ENCODE assay signal across 8 cellular contexts in the genomic region with DNA sequence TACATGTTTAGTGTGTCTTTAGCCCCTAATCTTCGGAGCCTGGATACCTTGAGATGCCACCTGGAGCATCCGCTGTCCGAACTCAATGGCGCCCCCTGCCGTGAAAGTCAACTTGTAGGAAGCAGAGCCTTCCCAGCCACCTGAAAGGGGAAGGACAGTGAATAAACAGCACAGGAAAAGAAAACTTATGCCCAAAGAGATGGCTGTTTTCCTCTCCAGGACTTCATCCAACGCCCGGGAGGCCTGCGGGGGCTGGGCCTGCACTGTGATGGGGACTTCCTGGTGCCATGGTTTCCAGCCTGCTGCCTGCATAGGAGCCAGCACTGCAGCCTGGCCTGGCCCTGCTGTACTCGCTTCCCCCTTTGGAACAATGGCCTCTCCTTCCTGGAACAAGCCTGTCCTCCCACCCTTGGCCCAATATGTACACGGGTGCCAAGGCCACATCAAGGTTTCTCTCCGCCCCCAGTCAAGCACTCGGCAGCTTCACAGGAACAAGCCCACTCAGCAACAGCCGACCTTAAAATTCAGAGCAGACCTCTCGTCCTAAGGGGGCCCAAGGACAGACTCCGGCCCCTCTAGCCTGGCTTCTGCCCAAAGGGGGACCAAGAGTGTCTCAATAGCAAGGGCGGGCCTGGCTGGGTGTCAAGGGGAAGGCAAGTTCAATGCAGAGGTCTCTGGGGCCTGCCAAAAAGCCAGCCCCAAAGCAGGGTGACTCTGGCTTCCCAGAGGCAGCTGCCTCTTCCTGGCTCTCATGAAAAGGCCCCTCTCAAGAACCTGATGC. TPM values are rescaled to one million over a fixed set of nuclear protein-coding genes. Genes with fewer than 3 reads are reported as not detected.
DNase-seq lines count a peak whose midpoint lies in the region; ATAC-seq and TF ChIP-seq lines count a peak whose summit lies in the region.

No MANE protein-coding gene starts in this region.

- no peak for TF ChIP-seq EP300 in esophagus muscularis mucosa (IDR thresholded peaks at IDR 0.05)
- TF ChIP-seq EP300 in suprapubic skin (IDR thresholded peaks at IDR 0.05): no peak

- peaks cover 91 to 96% (median 93%) of the 10 kb centered on the region in 4 donors for H3K4me1 ChIP-seq in esophagus muscularis mucosa
- peaks cover 38 to 52% of the 10 kb centered on the region in 2 experiments for H3K4me1 ChIP-seq in neutrophil (ENCODE audit: control insufficient read depth in 1 of 2, insufficient read depth in 1 of 2, low read depth in 1 of 2, low read length in 1 of 2)
- peaks cover 78% of the 10 kb centered on the region for H3K4me1 ChIP-seq in suprapubic skin

- TF ChIP-seq POLR2A in esophagus muscularis mucosa (IDR thresholded peaks at IDR 0.05; ENCODE audit: low read depth): no peak
- TF ChIP-seq POLR2A in suprapubic skin (IDR thresholded peaks at IDR 0.05): no peak

- WGBS in esophagus muscularis mucosa: 46% methylated on average over 16 of the region's 16 CpGs
- WGBS in suprapubic skin: 21% methylated on average over 14 of the region's 16 CpGs

- peak overlapping the region; percentile 39 to 71 (median 54) for H3K27ac ChIP-seq in esophagus muscularis mucosa (replicated peaks in 1 of 4)
- peak overlapping the region; percentile 98 for H3K27ac ChIP-seq in neutrophil
- peak overlapping the region; percentile 9 for H3K27ac ChIP-seq in suprapubic skin

- H3K36me3 ChIP-seq in esophagus muscularis mucosa: peaks cover 50 to 74% (median 70%) of the 10 kb centered on the region in 4 donors
- peaks cover 76% of the 10 kb centered on the region for H3K36me3 ChIP-seq in neutrophil
- H3K36me3 ChIP-seq in suprapubic skin: peaks cover 61% of the 10 kb centered on the region

- H3K4me3 ChIP-seq in esophagus muscularis mucosa (no peak overlapping the region), neutrophil (ENCODE audit: low read depth in 1 of 2, low read length in 1 of 2) (no peak overlapping the region), suprapubic skin (no peak overlapping the region)

- no peaks in the 10 kb centered on the region for H3K27me3 ChIP-seq in esophagus muscularis mucosa
- no peaks in the 10 kb centered on the region for H3K27me3 ChIP-seq in neutrophil
- H3K27me3 ChIP-seq in suprapubic skin: no peaks in the 10 kb centered on the region

- DNase-seq in NCI-H2107 treated with DMSO at 0.1 percent for 48 hours (lab: John Stamatoyannopoulos, UW; ENCODE audit: unreplicated experiment) (peak; percentile 48), NCI-H2107 (lab: John Stamatoyannopoulos, UW) (no peak), NCI-H82 treated with DMSO at 0.1 percent for 48 hours (lab: John Stamatoyannopoulos, UW; ENCODE audit: unreplicated experiment) (peak; percentile 57), esophagus muscularis mucosa (ENCODE audit: extremely low spot score) (no peak), suprapubic skin (ENCODE audit: low spot score in 2 of 2) (peak in 1 of 2 donors; percentile 86)
- DNase-seq in activated CD8-positive, alpha-beta memory T cell treated with anti-CD3 and anti-CD28 coated beads, Interleukin-2, amount 50 U/mL, for 48 hours: peak; percentile 96

- intact Hi-C loops in esophagus muscularis mucosa (cut with DNase I): loop anchor here (5.0 kb wide), 1 partner anchor 34 kb away; no protein-coding TSS in a partner anchor

- no peak for ATAC-seq in GM21515 (IDR thresholded peaks at IDR 0.05; ENCODE audit: unreplicated experiment)

- TF ChIP-seq CTCF in esophagus muscularis mucosa (IDR thresholded peaks at IDR 0.05) (peak; percentile 53 to 70 (median 55)), neutrophil (IDR thresholded peaks at IDR 0.05) (peak; percentile 75), suprapubic skin (IDR thresholded peaks at IDR 0.05) (peak; percentile 57 to 74)

- no peaks in the 10 kb centered on the region for H3K9me3 ChIP-seq in esophagus muscularis mucosa
- peaks cover 14% of the 10 kb centered on the region for H3K9me3 ChIP-seq in neutrophil
- H3K9me3 ChIP-seq in suprapubic skin: no peaks in the 10 kb centered on the region

RNA-seq across cellular contexts. Expression of a gene that starts 4.5 kb away (rescaled TPM):
- total RNA-seq in esophagus muscularis mucosa (1 to 10 TPM; 5.9 to 10.0 (median 9.0) TPM), suprapubic skin (10 to 100 TPM in 1 of 4 donors, 1 to 10 TPM in 3; 5.2 to 21.0 (median 7.2) TPM)

RNA-seq across cellular contexts. Expression of a gene that starts 6.4 kb away (rescaled TPM):
- total RNA-seq in esophagus muscularis mucosa: 10 to 100 TPM; 48.2 to 95.8 (median 85.2) TPM
- 10 to 100 TPM; 64.9 to 99.4 (median 76.9) TPM for total RNA-seq in suprapubic skin

RNA-seq across cellular contexts. Expression of a gene that starts 29.7 kb away (rescaled TPM):
- 100 to 1,000 TPM in 1 of 4 donors, 10 to 100 TPM in 3; 67.8 to 147 (median 81.9) TPM for total RNA-seq in esophagus muscularis mucosa
- 10 to 100 TPM; 22.8 to 43.1 (median 27.7) TPM for total RNA-seq in suprapubic skin

RNA-seq across cellular contexts. Expression of a gene that starts 48.0 kb away (rescaled TPM):
- total RNA-seq in esophagus muscularis mucosa (10 to 100 TPM; 13.3 to 36.4 (median 27.4) TPM), suprapubic skin (10 to 100 TPM; 22.5 to 44.6 (median 32.1) TPM)

RNA-seq across cellular contexts. Expression of a gene that starts 56.0 kb away (rescaled TPM):
- 10 to 100 TPM; 32.5 to 61.7 (median 44.1) TPM for total RNA-seq in esophagus muscularis mucosa
- total RNA-seq in suprapubic skin: 100 to 1,000 TPM in 1 of 4 donors, 10 to 100 TPM in 3; 41.7 to 113 (median 50.2) TPM

Comparison
In these comparisons a context has a peak if more than half of its experiments do, and no peak if none do; other contexts are left out.
1. DNase-seq: peak in NCI-H2107 treated with DMSO at 0.1 percent for 48 hours (single experiment), NCI-H82 treated with DMSO at 0.1 percent for 48 hours (single experiment) and activated CD8-positive, alpha-beta memory T cell treated with anti-CD3 and anti-CD28 coated beads, Interleukin-2, amount 50 U/mL, for 48 hours (single experiment); none in NCI-H2107 (single experiment) and esophagus muscularis mucosa (single experiment).
2. H3K27ac ChIP-seq: peak in every context shown above with its lines; median percentile 98 in neutrophil; 54 in esophagus muscularis mucosa; 9 in suprapubic skin.
3. Peak in every context shown above with its lines, with median percentiles within 50 percentile points of each other: CTCF ChIP-seq.